ENCODE assay signal across 9 cellular contexts in genomic region chrX:69027181-69028005, GRCh38.
A peak's percentile ranks its signal among the peaks of the same experiment; 100 is the strongest.
DNase-seq lines count a peak whose midpoint lies in the region; ATAC-seq and TF ChIP-seq lines count a peak whose summit lies in the region.
"Had no signal": no experiment of that assay in that cellular context is flagged by ENCODE, and none has a peak within 500 bp of the region (broad histone marks: within the 10 kb centered on the region; RNA-seq: fewer than 3 reads in every experiment).

No MANE protein-coding gene starts in this region.

- no peaks in the 10 kb centered on the region for H3K9me3 ChIP-seq in testis
- H3K9me3 ChIP-seq: adrenal gland had no signal

- H3K4me1 ChIP-seq in testis = peaks cover 5% of the 10 kb centered on the region

- TF ChIP-seq POLR2A in testis (IDR thresholded peaks at IDR 0.05) = no peak

- ATAC-seq in GM18867 (IDR thresholded peaks at IDR 0.05; ENCODE audit: unreplicated experiment) (peak; percentile 35), HG03432 (IDR thresholded peaks at IDR 0.05; ENCODE audit: unreplicated experiment) (peak; percentile 46)

- DNase-seq in epithelial cell of proximal tubule (ENCODE audit: low read depth) (peak; percentile 63), renal cortical epithelial cell (ENCODE audit: low read depth) (peak; percentile 80), NAMALWA (ENCODE audit: low spot score) (no peak), germinal center (ENCODE audit: low spot score) (no peak), testis (no peak), activated T-cell treated with anti-CD3 and anti-CD28 coated beads for 4 hours (no peak)

- no peaks in the 10 kb centered on the region for H3K27me3 ChIP-seq in testis

- H3K4me3 ChIP-seq in epithelial cell of proximal tubule (ENCODE audit: low read depth, low read length) (no peak overlapping the region), testis (no peak overlapping the region)
- H3K4me3 ChIP-seq: adrenal gland had no signal

- 44 to 45% methylated on average over 8 to 11 of the region's 11 CpGs for WGBS in testis, 2 donors

- intact Hi-C loops in testis (cut with DNase I; ENCODE audit: low total_unique reads) = no loop called here

- no peak overlapping the region for H3K27ac ChIP-seq in testis

- TF ChIP-seq CTCF in epithelial cell of proximal tubule (conservative IDR thresholded peaks at IDR 0.05; ENCODE audit: low read depth, low read length) = no peak
- TF ChIP-seq CTCF in testis (IDR thresholded peaks at IDR 0.05) = no peak

- no peaks in the 10 kb centered on the region for H3K36me3 ChIP-seq in testis (ENCODE audit: low read depth, missing control alignments)
- H3K36me3 ChIP-seq: adrenal gland had no signal

Comparison
In these comparisons a context has a peak if more than half of its experiments do, and no peak if none do; other contexts are left out.
1. DNase-seq: peak in epithelial cell of proximal tubule (single experiment) and renal cortical epithelial cell (single experiment); none in NAMALWA (single experiment), germinal center (single experiment), testis (single experiment) and activated T-cell treated with anti-CD3 and anti-CD28 coated beads for 4 hours (single experiment).